1 cellular context compared by ENCODE assay signal in the genomic region with DNA sequence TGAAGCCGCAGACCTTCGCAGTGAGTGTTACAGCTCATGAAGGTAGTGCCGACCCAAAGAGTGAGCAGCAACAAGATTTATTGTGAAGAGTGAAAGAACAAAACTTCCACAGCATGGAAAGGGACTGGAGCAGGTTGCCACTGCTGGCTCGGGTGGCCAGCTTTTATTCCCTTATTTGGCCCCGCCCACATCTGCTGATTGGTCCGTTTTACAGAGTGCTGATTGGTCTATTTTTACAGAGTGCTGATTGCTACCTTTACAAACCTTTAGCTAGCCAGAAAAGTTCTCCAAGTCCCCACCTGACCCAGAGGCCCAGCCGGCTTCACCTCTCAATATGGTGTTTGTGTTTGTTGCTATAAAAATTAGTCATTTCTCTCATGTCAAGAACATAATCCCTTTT.
TF ChIP-seq lines count a peak whose summit lies in the region.

No MANE protein-coding gene starts in this region.

TF ChIP-seq in WTC11, 78 proteins besides CTCF, POLR2A, EP300 and RAD21 (continued from another document):
- TF ChIP-seq PRDM15 (CRISPR knock-in tag; IDR thresholded peaks at IDR 0.05) (no peak), ZNF416 (CRISPR knock-in tag; IDR thresholded peaks at IDR 0.05) (no peak), SMAD3 (CRISPR knock-in tag; IDR thresholded peaks at IDR 0.05; ENCODE audit: borderline replicate concordance) (no peak), CDX4 (CRISPR knock-in tag; IDR thresholded peaks at IDR 0.05; ENCODE audit: borderline replicate concordance) (no peak), ZNF396 (CRISPR knock-in tag; IDR thresholded peaks at IDR 0.05; ENCODE audit: borderline replicate concordance) (no peak), ZNF281 (CRISPR knock-in tag; IDR thresholded peaks at IDR 0.05) (no peak), KAT7 (CRISPR knock-in tag; IDR thresholded peaks at IDR 0.05; ENCODE audit: borderline replicate concordance) (no peak)
- TF ChIP-seq, protein P1, sequence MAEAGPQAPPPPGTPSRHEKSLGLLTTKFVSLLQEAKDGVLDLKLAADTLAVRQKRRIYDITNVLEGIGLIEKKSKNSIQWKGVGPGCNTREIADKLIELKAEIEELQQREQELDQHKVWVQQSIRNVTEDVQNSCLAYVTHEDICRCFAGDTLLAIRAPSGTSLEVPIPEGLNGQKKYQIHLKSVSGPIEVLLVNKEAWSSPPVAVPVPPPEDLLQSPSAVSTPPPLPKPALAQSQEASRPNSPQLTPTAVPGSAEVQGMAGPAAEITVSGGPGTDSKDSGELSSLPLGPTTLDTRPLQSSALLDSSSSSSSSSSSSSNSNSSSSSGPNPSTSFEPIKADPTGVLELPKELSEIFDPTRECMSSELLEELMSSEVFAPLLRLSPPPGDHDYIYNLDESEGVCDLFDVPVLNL (CRISPR knock-in tag; IDR thresholded peaks at IDR 0.05; ENCODE audit: borderline replicate concordance, low read depth): no peak
- TF ChIP-seq, protein P2, sequence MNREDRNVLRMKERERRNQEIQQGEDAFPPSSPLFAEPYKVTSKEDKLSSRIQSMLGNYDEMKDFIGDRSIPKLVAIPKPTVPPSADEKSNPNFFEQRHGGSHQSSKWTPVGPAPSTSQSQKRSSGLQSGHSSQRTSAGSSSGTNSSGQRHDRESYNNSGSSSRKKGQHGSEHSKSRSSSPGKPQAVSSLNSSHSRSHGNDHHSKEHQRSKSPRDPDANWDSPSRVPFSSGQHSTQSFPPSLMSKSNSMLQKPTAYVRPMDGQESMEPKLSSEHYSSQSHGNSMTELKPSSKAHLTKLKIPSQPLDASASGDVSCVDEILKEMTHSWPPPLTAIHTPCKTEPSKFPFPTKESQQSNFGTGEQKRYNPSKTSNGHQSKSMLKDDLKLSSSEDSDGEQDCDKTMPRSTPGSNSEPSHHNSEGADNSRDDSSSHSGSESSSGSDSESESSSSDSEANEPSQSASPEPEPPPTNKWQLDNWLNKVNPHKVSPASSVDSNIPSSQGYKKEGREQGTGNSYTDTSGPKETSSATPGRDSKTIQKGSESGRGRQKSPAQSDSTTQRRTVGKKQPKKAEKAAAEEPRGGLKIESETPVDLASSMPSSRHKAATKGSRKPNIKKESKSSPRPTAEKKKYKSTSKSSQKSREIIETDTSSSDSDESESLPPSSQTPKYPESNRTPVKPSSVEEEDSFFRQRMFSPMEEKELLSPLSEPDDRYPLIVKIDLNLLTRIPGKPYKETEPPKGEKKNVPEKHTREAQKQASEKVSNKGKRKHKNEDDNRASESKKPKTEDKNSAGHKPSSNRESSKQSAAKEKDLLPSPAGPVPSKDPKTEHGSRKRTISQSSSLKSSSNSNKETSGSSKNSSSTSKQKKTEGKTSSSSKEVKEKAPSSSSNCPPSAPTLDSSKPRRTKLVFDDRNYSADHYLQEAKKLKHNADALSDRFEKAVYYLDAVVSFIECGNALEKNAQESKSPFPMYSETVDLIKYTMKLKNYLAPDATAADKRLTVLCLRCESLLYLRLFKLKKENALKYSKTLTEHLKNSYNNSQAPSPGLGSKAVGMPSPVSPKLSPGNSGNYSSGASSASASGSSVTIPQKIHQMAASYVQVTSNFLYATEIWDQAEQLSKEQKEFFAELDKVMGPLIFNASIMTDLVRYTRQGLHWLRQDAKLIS (CRISPR knock-in tag; IDR thresholded peaks at IDR 0.05; ENCODE audit: borderline replicate concordance): no peak
